In genomic region chr12:15996254-15996653, GRCh38 we compare ENCODE assay signal across 10 cellular contexts.
DNase-seq lines count a peak whose midpoint lies in the region; ATAC-seq, FAIRE-seq and TF ChIP-seq lines count a peak whose summit lies in the region.
"Had no signal": no experiment of that assay in that cellular context is flagged by ENCODE, and none has a peak within 500 bp of the region (broad histone marks: within the 10 kb centered on the region; RNA-seq: fewer than 3 reads in every experiment).

No MANE protein-coding gene starts in this region.

- H3K79me2 ChIP-seq in Karpas-422 (ENCODE audit: low read length) (no peaks in the 10 kb centered on the region), GM12878 (ENCODE audit: control insufficient read depth, insufficient read depth, low read length) (no peaks in the 10 kb centered on the region)

- H3K4me3 ChIP-seq in Karpas-422 (ENCODE audit: low read length) (no peak overlapping the region), GM12878 (no peak overlapping the region)
- H3K4me3 ChIP-seq in CD8-positive, alpha-beta T cell (ENCODE audit: low read depth, low read length) = no peak overlapping the region
- H3K4me3 ChIP-seq: upper lobe of left lung had no signal

- H3K9me3 Mint-ChIP-seq in T-cell = no peaks in the 10 kb centered on the region
- no peaks in the 10 kb centered on the region for H3K9me3 Mint-ChIP-seq in CD8-positive, alpha-beta T cell
- H3K9me3 Mint-ChIP-seq: activated naive CD8-positive, alpha-beta T cell treated with anti-CD3 and anti-CD28 coated beads, Interleukin-2, amount 10 ng/mL, durations not matched to agents 7 days and 5 days had no signal

- ATAC-seq in GM12878 (peak; percentile 30; the same call in 2 of the 3 replicates), T-cell (replicated peaks in 1 of 4) (no peak)
- no peak for ATAC-seq in CD8-positive, alpha-beta T cell

- no peak for DNase-seq in AG09319 (ENCODE audit: extremely low read depth, low read depth)
- peak; percentile 45 for DNase-seq in Karpas-422
- DNase-seq in GM12878 (ENCODE audit: low read depth, low spot score) = no peak
- DNase-seq in kidney tubule cell (ENCODE audit: low spot score) = peak; percentile 59
- DNase-seq in T-cell = no peak
- no peak for DNase-seq in T-helper 1 cell
- no peak for DNase-seq in SKM-1 treated with dmso at 0.1 percent for 144 hours (lab: John Stamatoyannopoulos, UW; ENCODE audit: unreplicated experiment)
- no peak for DNase-seq in CD8-positive, alpha-beta T cell
- DNase-seq: activated naive CD8-positive, alpha-beta T cell treated with anti-CD3 and anti-CD28 coated beads, Interleukin-2, amount 10 ng/mL, durations not matched to agents 7 days and 5 days had no signal

- CTCF ChIA-PET in GM12878 (lab: Yijun Ruan, JAX) (no interaction called here), T-cell (lab: Charles Lee) (no interaction called here)
- CTCF ChIA-PET in CD8-positive, alpha-beta T cell (lab: Charles Lee) = no interaction called here

- no peak for TF ChIP-seq EP300 in GM12878 (IDR thresholded peaks at IDR 0.05; ENCODE audit: borderline replicate concordance in 1 of 2, control insufficient read depth in 1 of 2, low read depth in 2 of 2, low read length in 2 of 2)

- H3K9me3 ChIP-seq in Karpas-422 (ENCODE audit: low read length) (no peaks in the 10 kb centered on the region), GM12878 (replicated peaks; ENCODE audit: control insufficient read depth, insufficient read depth, low read length) (no peaks in the 10 kb centered on the region)
- H3K9me3 ChIP-seq in CD8-positive, alpha-beta T cell (ENCODE audit: low read length) = no peaks in the 10 kb centered on the region
- H3K9me3 ChIP-seq: upper lobe of left lung had no signal

- no TSS peak for BruUV-seq in GM12878 (replicated peaks; lab: Mats Ljungman, UMichigan)

- WGBS in GM12878 (ENCODE audit: insufficient coverage, insufficient replicate concordance, low lambda C conversion rate, missing lambda C conversion rate) = 100% methylated on average over 3 of the region's 3 CpGs

- H3K27me3 ChIP-seq in Karpas-422 (ENCODE audit: low read length) (no peaks in the 10 kb centered on the region), GM12878 (replicated peaks in 1 of 2; ENCODE audit: control insufficient read depth in 2 of 2, insufficient read depth in 2 of 2, low read length in 1 of 2) (no peaks in the 10 kb centered on the region)
- no peaks in the 10 kb centered on the region for H3K27me3 ChIP-seq in CD8-positive, alpha-beta T cell (ENCODE audit: insufficient read depth, low read length)
- H3K27me3 ChIP-seq: upper lobe of left lung had no signal

- H3K27ac ChIP-seq in Karpas-422 (ENCODE audit: low read length) = no peak overlapping the region
- H3K27ac ChIP-seq in GM12878 (ENCODE audit: control insufficient read depth, insufficient read depth) = no peak overlapping the region
- H3K27ac ChIP-seq in CD8-positive, alpha-beta T cell (ENCODE audit: low read depth, low read length) = no peak overlapping the region
- H3K27ac ChIP-seq: upper lobe of left lung had no signal

- H4K20me1 ChIP-seq in Karpas-422 (ENCODE audit: insufficient read depth, low read depth, low read length) (no peaks in the 10 kb centered on the region), GM12878 (ENCODE audit: control insufficient read depth, insufficient read depth) (no peaks in the 10 kb centered on the region)

- no peak; the same call in 1 of the 2 replicates for TF ChIP-seq RAD21 in GM12878 (IDR thresholded peaks at IDR 0.05; ENCODE audit: insufficient read depth, low read depth, low read length)

- H3K36me3 ChIP-seq in Karpas-422 (ENCODE audit: insufficient read depth, low read length) = no peaks in the 10 kb centered on the region
- no peaks in the 10 kb centered on the region; a peak in 1 of 4 replicates for H3K36me3 ChIP-seq in GM12878 (ENCODE audit: control insufficient read depth in 2 of 2, insufficient read depth in 2 of 2, low read length in 1 of 2)
- H3K36me3 ChIP-seq in CD8-positive, alpha-beta T cell (ENCODE audit: insufficient read depth, low read length) = no peaks in the 10 kb centered on the region

- H3K27ac Mint-ChIP-seq in T-cell = no peak overlapping the region
- H3K27ac Mint-ChIP-seq in CD8-positive, alpha-beta T cell = no peak overlapping the region
- H3K27ac Mint-ChIP-seq: activated naive CD8-positive, alpha-beta T cell treated with anti-CD3 and anti-CD28 coated beads, Interleukin-2, amount 10 ng/mL, durations not matched to agents 7 days and 5 days had no signal

- SMC1A ChIA-PET in GM12878 (lab: Charles Lee; ENCODE audit: uncharacterized antibody, unreplicated experiment) = interaction anchor here (0.7 kb wide), 1 partner anchor 1272 kb away, joined by 3 read pairs; no protein-coding TSS in a partner anchor

- H3K4me1 ChIP-seq in Karpas-422 (ENCODE audit: low read length) (no peaks in the 10 kb centered on the region), GM12878 (ENCODE audit: control insufficient read depth, insufficient read depth, low read length) (no peaks in the 10 kb centered on the region)
- no peaks in the 10 kb centered on the region for H3K4me1 ChIP-seq in CD8-positive, alpha-beta T cell (ENCODE audit: insufficient read depth, low read length)

- peak; percentile 19 for TF ChIP-seq CTCF in AG09319 (IDR thresholded peaks at IDR 0.05; ENCODE audit: low read depth, low read length)
- 0 out of 6 replicates have a peak, but pooled peaks of 1 of the 3 experiments have one; percentile 8 for TF ChIP-seq CTCF in GM12878 (IDR thresholded peaks at IDR 0.05 in 2 of 3, conservative IDR thresholded peaks at IDR 0.05 in 1 of 3; ENCODE audit: control insufficient read depth in 2 of 3, extremely low read depth in 1 of 3, insufficient read depth in 1 of 3, low read depth in 3 of 3, low read length in 3 of 3)
- no peak for TF ChIP-seq CTCF in CD8-positive, alpha-beta T cell (IDR thresholded peaks at IDR 0.05)

- H3K9me2 ChIP-seq in Karpas-422 (replicated peaks; ENCODE audit: insufficient read depth, low read length) = no peaks in the 10 kb centered on the region

- H3K9ac ChIP-seq in Karpas-422 (ENCODE audit: low read length) (no peak overlapping the region), GM12878 (ENCODE audit: control insufficient read depth, insufficient read depth, low read length) (no peak overlapping the region)

- POLR2A ChIA-PET in GM12878 (lab: Charles Lee) = no interaction called here
- POLR2A ChIA-PET in T-cell (lab: Charles Lee) = interaction anchor here in 1 of 2 donors (0.7 kb wide), 1 partner anchor 13 kb away, joined by 3 read pairs; no protein-coding TSS in a partner anchor
- POLR2A ChIA-PET in CD8-positive, alpha-beta T cell (lab: Charles Lee) = no interaction called here

- intact Hi-C loops in GM12878 (cut with micrococcal nuclease; ENCODE audit: unreplicated experiment) = no loop called here
- intact Hi-C loops in CD8-positive, alpha-beta T cell (cut with DNase I, micrococcal nuclease) = no loop called here

- no peak overlapping the region for H2AFZ ChIP-seq in Karpas-422 (ENCODE audit: low read length)
- H2AFZ ChIP-seq in GM12878 (ENCODE audit: control insufficient read depth, low read depth, low read length) = no peak overlapping the region

- H3K4me2 ChIP-seq in Karpas-422 (ENCODE audit: low read depth, low read length, poor library complexity, severe bottlenecking) (no peak overlapping the region), GM12878 (ENCODE audit: control insufficient read depth, insufficient read depth) (no peak overlapping the region)

- in situ Hi-C loops in GM12878 (cut with MboI) = no loop called here

- no peak for FAIRE-seq in GM12878 (lab: Jason Lieb, UNC)

- no peak overlapping the region for H3K4me3 Mint-ChIP-seq in T-cell
- no peak overlapping the region for H3K4me3 Mint-ChIP-seq in CD8-positive, alpha-beta T cell
- H3K4me3 Mint-ChIP-seq: activated naive CD8-positive, alpha-beta T cell treated with anti-CD3 and anti-CD28 coated beads, Interleukin-2, amount 10 ng/mL, durations not matched to agents 7 days and 5 days had no signal

- RAD21 ChIA-PET in GM12878 (lab: Charles Lee; ENCODE audit: unreplicated experiment) = no interaction called here

- H3K27me3 Mint-ChIP-seq in T-cell = no peaks in the 10 kb centered on the region
- no peaks in the 10 kb centered on the region for H3K27me3 Mint-ChIP-seq in CD8-positive, alpha-beta T cell (ENCODE audit: low read depth)
- H3K27me3 Mint-ChIP-seq: activated naive CD8-positive, alpha-beta T cell treated with anti-CD3 and anti-CD28 coated beads, Interleukin-2, amount 10 ng/mL, durations not matched to agents 7 days and 5 days had no signal

- no peaks in the 10 kb centered on the region for H3K4me1 Mint-ChIP-seq in T-cell
- H3K4me1 Mint-ChIP-seq in CD8-positive, alpha-beta T cell (ENCODE audit: low read depth) = no peaks in the 10 kb centered on the region
- H3K4me1 Mint-ChIP-seq: activated naive CD8-positive, alpha-beta T cell treated with anti-CD3 and anti-CD28 coated beads, Interleukin-2, amount 10 ng/mL, durations not matched to agents 7 days and 5 days had no signal

- TF ChIP-seq POLR2A in GM12878 (IDR thresholded peaks at IDR 0.05; ENCODE audit: low read depth, low read length) = no peak

- H3K36me3 Mint-ChIP-seq in T-cell = peaks cover 46% of the 10 kb centered on the region
- peaks cover 40% of the 10 kb centered on the region for H3K36me3 Mint-ChIP-seq in CD8-positive, alpha-beta T cell

TF ChIP-seq in GM12878, 131 proteins besides CTCF, POLR2A, EP300 and RAD21 (continues in another document):
- no peak for TF ChIP-seq RCOR1 (conservative IDR thresholded peaks at IDR 0.05; ENCODE audit: low read depth, low read length)
- TF ChIP-seq RB1 (IDR thresholded peaks at IDR 0.05; ENCODE audit: borderline replicate concordance) = no peak
- no peak for TF ChIP-seq KLF5 (IDR thresholded peaks at IDR 0.05; ENCODE audit: partially characterized antibody)
- TF ChIP-seq ZNF274 (IDR thresholded peaks at IDR 0.05; ENCODE audit: insufficient read depth, insufficient read length) = no peak
- TF ChIP-seq, protein P1, sequence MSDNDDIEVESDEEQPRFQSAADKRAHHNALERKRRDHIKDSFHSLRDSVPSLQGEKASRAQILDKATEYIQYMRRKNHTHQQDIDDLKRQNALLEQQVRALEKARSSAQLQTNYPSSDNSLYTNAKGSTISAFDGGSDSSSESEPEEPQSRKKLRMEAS (IDR thresholded peaks at IDR 0.05; ENCODE audit: low read depth, low read length) = no peak

Comparison
In these comparisons a context has a peak if more than half of its experiments do, and no peak if none do; other contexts are left out.
1. DNase-seq: peak in Karpas-422 (single experiment) and kidney tubule cell (single experiment); none in AG09319 (single experiment), GM12878 (single experiment), T-cell (0 of 34), T-helper 1 cell (0 of 5), SKM-1 treated with dmso at 0.1 percent for 144 hours (single experiment) and CD8-positive, alpha-beta T cell (0 of 7).